In genomic region chr14:63051301-63051700, GRCh38 we compare ENCODE assay signal across 27 cellular contexts. TPM values are rescaled to one million over a fixed set of nuclear protein-coding genes. Genes with fewer than 3 reads are reported as not detected.
"Had no signal": no experiment of that assay in that cellular context is flagged by ENCODE, and none has a peak within 500 bp of the region (broad histone marks: within the 10 kb centered on the region; RNA-seq: fewer than 3 reads in every experiment).

No MANE protein-coding gene starts in this region.

- H3K27me3 ChIP-seq: SJCRH30 had no signal

- H3K4me1 Mint-ChIP-seq: activated CD4-positive, alpha-beta T cell treated with anti-CD3 and anti-CD28 coated beads, Interleukin-2, amount 10 ng/mL, durations not matched to agents 24 days and 14 days; activated naive CD4-positive, alpha-beta T cell treated with anti-CD3 and anti-CD28 coated beads, Interleukin-2, amount 50 U/mL, for 24 hours; activated naive CD8-positive, alpha-beta T cell treated with anti-CD3 and anti-CD28 coated beads, Interleukin-2, amount 10 ng/mL, durations not matched to agents 7 days and 5 days had no signal

- H3K27ac ChIP-seq: body of pancreas, SJCRH30, SK-N-MC had no signal

- H3K9me3 Mint-ChIP-seq: activated CD4-positive, alpha-beta T cell treated with anti-CD3 and anti-CD28 coated beads, Interleukin-2, amount 10 ng/mL, durations not matched to agents 24 days and 14 days; activated naive CD4-positive, alpha-beta T cell treated with anti-CD3 and anti-CD28 coated beads, Interleukin-2, amount 50 U/mL, for 24 hours; activated naive CD8-positive, alpha-beta T cell treated with anti-CD3 and anti-CD28 coated beads, Interleukin-2, amount 10 ng/mL, durations not matched to agents 7 days and 5 days; activated T-cell treated with anti-CD3 and anti-CD28 coated beads, Interleukin-2, amount 50 U/mL, for 24 hours; activated T-helper 2 cell treated with anti-CD3 and anti-CD28 coated beads, Interferon-gamma antibody, Interleukin-2, Interleukin-4, amounts not matched to agents 10 μg/mL and 5 μg/mL and 100 μg/mL, durations not matched to agents 14 hours and 24 hours and 36 hours had no signal

- H3K27ac Mint-ChIP-seq: activated CD4-positive, alpha-beta T cell treated with anti-CD3 and anti-CD28 coated beads, Interleukin-2, amount 10 ng/mL, durations not matched to agents 24 days and 14 days; activated CD8-positive, alpha-beta T cell treated with anti-CD3 and anti-CD28 coated beads, Interleukin-2, amount 10 ng/mL, durations not matched to agents 7 days and 5 days; activated naive CD4-positive, alpha-beta T cell treated with anti-CD3 and anti-CD28 coated beads, Interleukin-2, amount 50 U/mL, for 24 hours; activated naive CD8-positive, alpha-beta T cell treated with anti-CD3 and anti-CD28 coated beads, Interleukin-2, amount 10 ng/mL, durations not matched to agents 7 days and 5 days; activated T-cell treated with anti-CD3 and anti-CD28 coated beads, Interleukin-2, amount 50 U/mL, for 24 hours; activated T-helper 2 cell treated with anti-CD3 and anti-CD28 coated beads, Interferon-gamma antibody, Interleukin-2, Interleukin-4, amounts not matched to agents 10 μg/mL and 5 μg/mL and 100 μg/mL, durations not matched to agents 14 hours and 24 hours and 36 hours had no signal

- H3K36me3 Mint-ChIP-seq: activated naive CD4-positive, alpha-beta T cell treated with anti-CD3 and anti-CD28 coated beads, Interleukin-2, amount 50 U/mL, for 24 hours; activated naive CD8-positive, alpha-beta T cell treated with anti-CD3 and anti-CD28 coated beads, Interleukin-2, amount 10 ng/mL, durations not matched to agents 7 days and 5 days had no signal

- H3K4me3 ChIP-seq: body of pancreas, SJCRH30, SK-N-MC had no signal

- H3K9me3 ChIP-seq: body of pancreas, SJCRH30 had no signal

- H3K4me1 ChIP-seq: body of pancreas, SJCRH30 had no signal

- DNase-seq: activated CD4-positive, alpha-beta T cell treated with anti-CD3 and anti-CD28 coated beads, Interleukin-2, amount 10 ng/mL, durations not matched to agents 24 days and 14 days; activated CD4-positive, alpha-beta T cell treated with anti-CD3 and anti-CD28 coated beads, Interleukin-2, amount 50 U/mL, for 48 hours; activated CD8-positive, alpha-beta T cell treated with anti-CD3 and anti-CD28 coated beads, Interleukin-2, amount 10 ng/mL, durations not matched to agents 7 days and 5 days; activated gamma-delta T cell; activated naive CD4-positive, alpha-beta T cell treated with Interleukin-2 at 50 U/mL for 16 hours; activated naive CD8-positive, alpha-beta T cell treated with anti-CD3 and anti-CD28 coated beads, Interleukin-2, amount 10 ng/mL, durations not matched to agents 7 days and 5 days; activated T-cell treated with anti-CD3 and anti-CD28 coated beads, Interleukin-2, amount 50 U/mL, for 24 hours; body of pancreas; central memory CD4-positive, alpha-beta T cell; KG1; NCI-H1105; NCI-H1436; NCI-H1694; NCI-H1930; NCI-H2081 treated with DMSO at 0.1 percent for 48 hours; NCI-H345; NCI-H524 treated with DMSO at 0.1 percent for 48 hours; NK-92 treated with Interleukin-12 subunit alpha and Interleukin-12 subunit beta, amount 100 ng/mL, for 24 hours; PC-3; SHP77; SJCRH30; T1000 had no signal

- H3K4me3 Mint-ChIP-seq: activated CD4-positive, alpha-beta T cell treated with anti-CD3 and anti-CD28 coated beads, Interleukin-2, amount 10 ng/mL, durations not matched to agents 24 days and 14 days; activated CD8-positive, alpha-beta T cell treated with anti-CD3 and anti-CD28 coated beads, Interleukin-2, amount 10 ng/mL, durations not matched to agents 7 days and 5 days; activated naive CD4-positive, alpha-beta T cell treated with anti-CD3 and anti-CD28 coated beads, Interleukin-2, amount 50 U/mL, for 24 hours; activated naive CD8-positive, alpha-beta T cell treated with anti-CD3 and anti-CD28 coated beads, Interleukin-2, amount 10 ng/mL, durations not matched to agents 7 days and 5 days; activated T-cell treated with anti-CD3 and anti-CD28 coated beads, Interleukin-2, amount 50 U/mL, for 24 hours had no signal

- ATAC-seq: activated CD8-positive, alpha-beta T cell treated with anti-CD3 and anti-CD28 coated beads, Interleukin-2, amount 10 ng/mL, durations not matched to agents 7 days and 5 days; body of pancreas; PC-3 had no signal

- H3K36me3 ChIP-seq: SJCRH30 had no signal

RNA-seq across cellular contexts. Expression of gene KCNH5, which starts 6.0 kb away (rescaled TPM):
- total RNA-seq: activated CD4-positive, alpha-beta T cell treated with anti-CD3 and anti-CD28 coated beads, Interleukin-2, amount 10 ng/mL, durations not matched to agents 24 days and 14 days; activated CD8-positive, alpha-beta T cell treated with anti-CD3 and anti-CD28 coated beads, Interleukin-2, amount 10 ng/mL, durations not matched to agents 7 days and 5 days; activated naive CD8-positive, alpha-beta T cell treated with anti-CD3 and anti-CD28 coated beads, Interleukin-2, amount 10 ng/mL, durations not matched to agents 7 days and 5 days; activated T-helper 2 cell treated with anti-CD3 and anti-CD28 coated beads, Interferon-gamma antibody, Interleukin-2, Interleukin-4, amounts not matched to agents 10 μg/mL and 5 μg/mL and 100 μg/mL, durations not matched to agents 14 hours and 24 hours and 36 hours; body of pancreas; PC-3; SJCRH30; T-helper 1 cell treated with Interleukin-12 subunit alpha and Interleukin-12 subunit beta and Interleukin-4 antibody, amounts not matched to agents 30 ng/mL and 1 ng/mL, for 36 hours; T-helper 2 cell treated with Interferon-gamma antibody and Interleukin-4, amounts not matched to agents 100 ng/mL and 5 ng/mL, for 36 hours had no signal
